27 cellular contexts compared by ENCODE assay signal in the genomic region with DNA sequence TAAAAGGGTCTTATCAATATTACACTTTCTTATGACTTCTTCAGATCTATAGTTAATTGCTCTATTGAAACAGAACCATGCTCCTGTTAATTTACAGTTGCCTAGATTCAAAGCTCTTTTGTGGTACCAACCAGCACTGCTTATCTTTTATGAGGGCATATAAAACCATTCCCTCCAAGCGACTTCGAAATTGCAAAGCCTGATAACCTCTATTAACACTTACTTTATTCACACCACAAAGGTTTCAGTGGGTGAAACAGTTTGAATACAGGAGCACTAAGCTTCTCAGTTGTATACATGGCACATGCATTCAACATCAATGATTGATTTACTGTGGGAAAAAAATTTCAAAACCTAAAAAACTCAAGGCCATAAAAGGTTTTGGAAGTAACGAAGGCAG.
"Had no signal": no experiment of that assay in that cellular context is flagged by ENCODE, and none has a peak within 500 bp of the region (broad histone marks: within the 10 kb centered on the region; RNA-seq: fewer than 3 reads in every experiment).

No MANE protein-coding gene starts in this region.

- H3K9me3 Mint-ChIP-seq: stimulated activated memory B cell treated with anti-CD40 and anti-IgM and Interleukin-4, amounts not matched to agents 10 μg/mL and 1 μg/mL and 100 μg/mL, for 72 hours had no signal

- H3K27ac ChIP-seq: left ventricle myocardium inferior, neural progenitor cell, right lobe of liver, skin epidermis, testis, uterus had no signal

- ATAC-seq: activated CD4-positive, alpha-beta T cell treated with anti-CD3 and anti-CD28 coated beads for 36 hours; activated T-cell treated with anti-CD3 and anti-CD28 coated beads, Interleukin-2, amount 50 U/mL, for 4 hours; esophagus mucosa; naive thymus-derived CD8-positive, alpha-beta T cell; right lobe of liver; stimulated activated memory B cell treated with anti-CD40 and anti-IgM and Interleukin-4, amounts not matched to agents 10 μg/mL and 1 μg/mL and 100 μg/mL, for 72 hours had no signal

- H3K27me3 ChIP-seq: neural progenitor cell, right lobe of liver, testis, uterus had no signal

- H3K4me3 ChIP-seq: left ventricle myocardium inferior, neural progenitor cell, right lobe of liver, skin epidermis, testis, uterus had no signal

- H3K9me3 ChIP-seq: testis, uterus had no signal

- DNase-seq: activated B cell treated with CpG ODN at 0.5 μM for 24 hours; activated CD4-positive, alpha-beta T cell treated with anti-CD3 and anti-CD28 coated beads for 36 hours; activated CD4-positive, alpha-beta T cell treated with anti-CD3 and anti-CD28 coated beads, Interleukin-2, amount 50 U/mL, for 48 hours; activated CD8-positive, alpha-beta memory T cell treated with anti-CD3 and anti-CD28 coated beads, Interleukin-2, amount 50 U/mL, for 48 hours; activated effector memory CD4-positive, alpha-beta T cell treated with anti-CD3 and anti-CD28 coated beads, Interleukin-2, amount 50 U/mL, for 16 hours; activated naive CD4-positive, alpha-beta T cell treated with anti-CD3 and anti-CD28 coated beads, Interleukin-2, amount 10 ng/mL, durations not matched to agents 7 days and 5 days; activated T-cell treated with anti-CD3 and anti-CD28 coated beads, Interleukin-2, amount 50 U/mL, for 4 hours; anterior cingulate cortex; effector CD4-positive, alpha-beta T cell; foreskin melanocyte; immature natural killer cell; kidney glomerular epithelial cell; left ventricle myocardium inferior; naive thymus-derived CD8-positive, alpha-beta T cell; posterior cingulate gyrus; right lobe of liver; stimulated activated CD4-positive, alpha-beta T cell treated with anti-CD3 and anti-CD28 coated beads, Interleukin-2, amount 100 ng/mL, for 24 hours; T1000; testis; trophoblast cell; uterus had no signal

- H3K36me3 ChIP-seq: left ventricle myocardium inferior, neural progenitor cell, right lobe of liver, uterus had no signal

- H3K27ac Mint-ChIP-seq: activated B cell treated with CpG ODN at 0.5 μM for 24 hours; activated CD4-positive, alpha-beta T cell treated with anti-CD3 and anti-CD28 coated beads for 36 hours; activated naive CD4-positive, alpha-beta T cell treated with anti-CD3 and anti-CD28 coated beads, Interleukin-2, amount 10 ng/mL, durations not matched to agents 7 days and 5 days; brain; dendritic cell treated with granulocyte-macrophage colony-stimulating factor and Interleukin-4, amounts not matched to agents 40 ng/mL and 50 ng/mL, for 4 days; immature natural killer cell; naive thymus-derived CD8-positive, alpha-beta T cell; neural progenitor cell; stimulated activated memory B cell treated with anti-CD40 and anti-IgM and Interleukin-4, amounts not matched to agents 10 μg/mL and 1 μg/mL and 100 μg/mL, for 72 hours had no signal

- H3K4me1 Mint-ChIP-seq: neural progenitor cell had no signal

- H3K4me1 ChIP-seq: left ventricle myocardium inferior, right lobe of liver, testis, uterus had no signal

- H3K4me3 Mint-ChIP-seq: activated B cell treated with CpG ODN at 0.5 μM for 24 hours; activated CD4-positive, alpha-beta T cell treated with anti-CD3 and anti-CD28 coated beads for 36 hours; activated naive CD4-positive, alpha-beta T cell treated with anti-CD3 and anti-CD28 coated beads, Interleukin-2, amount 10 ng/mL, durations not matched to agents 7 days and 5 days; activated T-cell treated with anti-CD3 and anti-CD28 coated beads, Interleukin-2, amount 50 U/mL, for 4 hours; brain; dendritic cell treated with granulocyte-macrophage colony-stimulating factor and Interleukin-4, amounts not matched to agents 40 ng/mL and 50 ng/mL, for 4 days; immature natural killer cell; naive thymus-derived CD8-positive, alpha-beta T cell; neural progenitor cell; stimulated activated memory B cell treated with anti-CD40 and anti-IgM and Interleukin-4, amounts not matched to agents 10 μg/mL and 1 μg/mL and 100 μg/mL, for 72 hours had no signal

- H3K27me3 Mint-ChIP-seq: activated B cell treated with CpG ODN at 0.5 μM for 24 hours; activated CD4-positive, alpha-beta T cell treated with anti-CD3 and anti-CD28 coated beads for 36 hours; activated naive CD4-positive, alpha-beta T cell treated with anti-CD3 and anti-CD28 coated beads, Interleukin-2, amount 10 ng/mL, durations not matched to agents 7 days and 5 days; brain; dendritic cell treated with granulocyte-macrophage colony-stimulating factor and Interleukin-4, amounts not matched to agents 40 ng/mL and 50 ng/mL, for 4 days; naive thymus-derived CD8-positive, alpha-beta T cell; stimulated activated memory B cell treated with anti-CD40 and anti-IgM and Interleukin-4, amounts not matched to agents 10 μg/mL and 1 μg/mL and 100 μg/mL, for 72 hours had no signal
